ENCODE assay signal across 25 cellular contexts in genomic region chr22:20773793-20774212, GRCh38. TPM values are rescaled to one million over a fixed set of nuclear protein-coding genes. Genes with fewer than 3 reads are reported as not detected.
"Had no signal": no experiment of that assay in that cellular context is flagged by ENCODE, and none has a peak within 500 bp of the region (broad histone marks: within the 10 kb centered on the region; RNA-seq: fewer than 3 reads in every experiment).

TSS of gene SERPIND1 (plus strand) at chr22:20774113. CDS start at chr22:20779313, 5,200 bp downstream.

- FAIRE-seq: frontal cortex, TTC549 had no signal

- H3K9me3 ChIP-seq: heart left ventricle, upper lobe of left lung had no signal

- H3K27ac ChIP-seq: epithelial cell of prostate, skin epidermis, upper lobe of left lung had no signal

- H3K4me1 ChIP-seq: parathyroid adenoma had no signal

- H3K4me3 ChIP-seq: heart left ventricle, skin epidermis, upper lobe of left lung had no signal

- DNase-seq: activated CD4-positive, alpha-beta T cell treated with anti-CD3 and anti-CD28 coated beads, Interleukin-2, amount 50 U/mL, for 1 hour; activated CD4-positive, CD25-positive, alpha-beta regulatory T cell; activated naive CD4-positive, alpha-beta T cell treated with Interleukin-2 at 50 U/mL for 16 hours; activated T-cell treated with anti-CD3 and anti-CD28 coated beads for 4 hours; anterior cingulate cortex; cerebellar nuclear complex; effector memory CD8-positive, alpha-beta T cell; heart left ventricle; naive B cell; stimulated activated CD4-positive, alpha-beta T cell treated with anti-CD3 and anti-CD28 coated beads, Interleukin-15, amount 100 ng/mL, for 24 hours; stimulated activated CD4-positive, alpha-beta T cell treated with anti-CD3 and anti-CD28 coated beads, Interleukin-4, amount 100 ng/mL, for 24 hours; stimulated activated naive CD4-positive, alpha-beta T cell treated with Interleukin-2 at 50 U/mL for 16 hours; substantia nigra; SW 1271; upper lobe of left lung had no signal

- ATAC-seq: activated T-helper 17 cell treated with anti-CD3 and anti-CD28 coated beads, Interleukin-2, amount 50 U/mL, for 72 hours; effector memory CD8-positive, alpha-beta T cell; heart left ventricle had no signal

- H3K27me3 ChIP-seq: heart left ventricle, upper lobe of left lung had no signal

RNA-seq across cellular contexts. Expression of gene SERPIND1, which starts in this region (rescaled TPM):
- total RNA-seq: activated CD8-positive, alpha-beta memory T cell treated with anti-CD3 and anti-CD28 coated beads for 36 hours; mononuclear cell; renal cortical epithelial cell; T-helper 2 cell treated with Interferon-gamma antibody and Interleukin-4, amounts not matched to agents 100 ng/mL and 5 ng/mL, for 36 hours had no signal
